In genomic region chr20:14727485-14728170, GRCh38 we compare ENCODE assay signal across 24 cellular contexts.
"Had no signal": no experiment of that assay in that cellular context is flagged by ENCODE, and none has a peak within 500 bp of the region (broad histone marks: within the 10 kb centered on the region; RNA-seq: fewer than 3 reads in every experiment).

No MANE protein-coding gene starts in this region.

- H3K4me3 Mint-ChIP-seq: naive thymus-derived CD4-positive, alpha-beta T cell; nephron; neural progenitor cell; stimulated activated memory B cell treated with anti-CD40 and anti-IgM and Interleukin-4, amounts not matched to agents 10 μg/mL and 1 μg/mL and 100 μg/mL, for 72 hours had no signal

- H3K9me3 Mint-ChIP-seq: nephron; stimulated activated memory B cell treated with anti-CD40 and anti-IgM and Interleukin-4, amounts not matched to agents 10 μg/mL and 1 μg/mL and 100 μg/mL, for 72 hours had no signal

- H3K27me3 Mint-ChIP-seq: stimulated activated memory B cell treated with anti-CD40 and anti-IgM and Interleukin-4, amounts not matched to agents 10 μg/mL and 1 μg/mL and 100 μg/mL, for 72 hours had no signal

- ATAC-seq: heart right ventricle; left cardiac atrium; left lung; naive thymus-derived CD4-positive, alpha-beta T cell; stimulated activated memory B cell treated with anti-CD40 and anti-IgM and Interleukin-4, amounts not matched to agents 10 μg/mL and 1 μg/mL and 100 μg/mL, for 72 hours; stimulated activated naive CD8-positive, alpha-beta T cell treated with anti-CD3 and anti-CD28 coated beads, Interleukin-15, Interleukin-2, amounts not matched to agents 100 U/mL and 50 U/mL, for 24 hours had no signal

- DNase-seq: dorsolateral prefrontal cortex; effector CD4-positive, alpha-beta T cell; foreskin melanocyte; glutamatergic neuron; heart right ventricle; hippocampal formation; left cardiac atrium; left lung; mesenchymal stem cell; midbrain; naive thymus-derived CD4-positive, alpha-beta T cell; spleen; stimulated activated CD4-positive, alpha-beta T cell treated with anti-CD3 and anti-CD28 coated beads, Interleukin-4, amount 100 ng/mL, for 4 hours; stimulated activated naive CD8-positive, alpha-beta T cell treated with anti-CD3 and anti-CD28 coated beads, Interleukin-15, Interleukin-2, amounts not matched to agents 100 U/mL and 50 U/mL, for 24 hours; substantia nigra; testis; tibial artery; upper lobe of left lung had no signal

- H3K27ac Mint-ChIP-seq: naive thymus-derived CD4-positive, alpha-beta T cell; nephron; neural progenitor cell; stimulated activated memory B cell treated with anti-CD40 and anti-IgM and Interleukin-4, amounts not matched to agents 10 μg/mL and 1 μg/mL and 100 μg/mL, for 72 hours had no signal

- H3K4me1 Mint-ChIP-seq: naive thymus-derived CD4-positive, alpha-beta T cell; stimulated activated memory B cell treated with anti-CD40 and anti-IgM and Interleukin-4, amounts not matched to agents 10 μg/mL and 1 μg/mL and 100 μg/mL, for 72 hours had no signal

- H3K36me3 Mint-ChIP-seq: naive thymus-derived CD4-positive, alpha-beta T cell; stimulated activated memory B cell treated with anti-CD40 and anti-IgM and Interleukin-4, amounts not matched to agents 10 μg/mL and 1 μg/mL and 100 μg/mL, for 72 hours had no signal

- H3K4me3 ChIP-seq: dorsolateral prefrontal cortex, heart right ventricle, left lung, neural progenitor cell, prostate gland, right atrium auricular region, skin epidermis, spleen, testis, tibial artery, upper lobe of left lung had no signal
